ENCODE assay signal across 8 cellular contexts in genomic region chr7:51141451-51141971, GRCh38.
DNase-seq lines count a peak whose midpoint lies in the region; FAIRE-seq and TF ChIP-seq lines count a peak whose summit lies in the region.

No MANE protein-coding gene starts in this region.

- H3K4me1 ChIP-seq in mesenchymal stem cell (ENCODE audit: control insufficient read depth, insufficient read depth, low read depth, low read length): peaks cover 1% of the 10 kb centered on the region
- peaks cover 37% of the 10 kb centered on the region for H3K4me1 ChIP-seq in suprapubic skin

- H3K4me2 ChIP-seq in mesenchymal stem cell (ENCODE audit: low read length, poor library complexity, severe bottlenecking): no peak overlapping the region

- H3K36me3 ChIP-seq in mesenchymal stem cell (ENCODE audit: control insufficient read depth in 1 of 2, insufficient read depth in 2 of 2, low read depth in 1 of 2, low read length in 2 of 2) (no peaks in the 10 kb centered on the region), suprapubic skin (no peaks in the 10 kb centered on the region)

- H2BK5ac ChIP-seq in mesenchymal stem cell (ENCODE audit: low read depth, low read length, poor library complexity, severe bottlenecking): no peak overlapping the region

- DNase-seq in activated CD4-positive, alpha-beta T cell treated with anti-CD3 and anti-CD28 coated beads, Interleukin-2, amount 10 ng/mL, durations not matched to agents 24 days and 14 days: peak; percentile 69
- DNase-seq in activated CD4-positive, alpha-beta T cell treated with anti-CD3 and anti-CD28 coated beads, Interleukin-2, amount 50 U/mL, for 1 hour: no peak
- DNase-seq in NCI-H2227 treated with DMSO at 0.1 percent for 48 hours (lab: John Stamatoyannopoulos, UW) (peak; percentile 4), coronary artery (ENCODE audit: low spot score) (no peak), mesenchymal stem cell (peak; percentile 43), GM12892 (ENCODE audit: insufficient read length) (no peak), NK-92 (lab: John Stamatoyannopoulos, UW; ENCODE audit: unreplicated experiment) (no peak), suprapubic skin (ENCODE audit: low spot score in 2 of 2) (no peak)

- H3K27ac ChIP-seq in coronary artery (peak overlapping the region in 1 of 2 donors; percentile 35), mesenchymal stem cell (ENCODE audit: low read length, poor library complexity, severe bottlenecking) (no peak overlapping the region), suprapubic skin (no peak overlapping the region)

- no peak overlapping the region for H3K9ac ChIP-seq in mesenchymal stem cell (ENCODE audit: low read length)

- peak; percentile 34 for TF ChIP-seq CTCF in coronary artery (IDR thresholded peaks at IDR 0.05)
- peak in 1 of 2 donors; percentile 21 for TF ChIP-seq CTCF in suprapubic skin (IDR thresholded peaks at IDR 0.05)

- no peak overlapping the region for H2BK15ac ChIP-seq in mesenchymal stem cell (ENCODE audit: low read depth, poor library complexity, severe bottlenecking)

- H4K91ac ChIP-seq in mesenchymal stem cell (ENCODE audit: low read length): no peak overlapping the region

- WGBS in mesenchymal stem cell: 21% methylated on average over 3 of the region's 4 CpGs
- WGBS in suprapubic skin: 20% methylated on average over 4 of the region's 4 CpGs

- no peaks in the 10 kb centered on the region for H3K36me3 Mint-ChIP-seq in activated CD4-positive, alpha-beta T cell treated with anti-CD3 and anti-CD28 coated beads, Interleukin-2, amount 10 ng/mL, durations not matched to agents 24 days and 14 days (ENCODE audit: low read depth)

- H3K18ac ChIP-seq in mesenchymal stem cell (ENCODE audit: low read depth in 1 of 2, low read length in 2 of 2): no peak overlapping the region

- peaks cover 4 to 19% of the 10 kb centered on the region in 2 experiments for H3K27me3 ChIP-seq in mesenchymal stem cell (ENCODE audit: control insufficient read depth in 1 of 2, insufficient read depth in 1 of 2, low read length in 2 of 2)
- no peaks in the 10 kb centered on the region for H3K27me3 ChIP-seq in suprapubic skin

- H2BK120ac ChIP-seq in mesenchymal stem cell (ENCODE audit: low read depth, low read length): no peak overlapping the region

- no peaks in the 10 kb centered on the region for H3K9me3 Mint-ChIP-seq in activated CD4-positive, alpha-beta T cell treated with anti-CD3 and anti-CD28 coated beads, Interleukin-2, amount 10 ng/mL, durations not matched to agents 24 days and 14 days

- TF ChIP-seq EP300 in suprapubic skin (IDR thresholded peaks at IDR 0.05): no peak

- intact Hi-C loops in activated CD4-positive, alpha-beta T cell treated with anti-CD3 and anti-CD28 coated beads, Interleukin-2, amount 10 ng/mL, durations not matched to agents 24 days and 14 days (cut with micrococcal nuclease): loop anchor here (5.0 kb wide), 3 partner anchors 444 to 674 kb away; no protein-coding TSS in a partner anchor

- H3K14ac ChIP-seq in mesenchymal stem cell (ENCODE audit: low read length in 2 of 2): no peak overlapping the region

- H4K8ac ChIP-seq in mesenchymal stem cell (ENCODE audit: low read length): no peak overlapping the region

- no peak for TF ChIP-seq POLR2A in GM12892 (IDR thresholded peaks at IDR 0.05; ENCODE audit: low read depth, low read length)
- TF ChIP-seq POLR2A in suprapubic skin (IDR thresholded peaks at IDR 0.05): no peak

- H3K27ac Mint-ChIP-seq in activated CD4-positive, alpha-beta T cell treated with anti-CD3 and anti-CD28 coated beads, Interleukin-2, amount 10 ng/mL, durations not matched to agents 24 days and 14 days: no peak overlapping the region

- H2AK5ac ChIP-seq in mesenchymal stem cell (ENCODE audit: low read length, severe bottlenecking): peak overlapping the region; percentile 58

- H3K4me3 Mint-ChIP-seq in activated CD4-positive, alpha-beta T cell treated with anti-CD3 and anti-CD28 coated beads, Interleukin-2, amount 10 ng/mL, durations not matched to agents 24 days and 14 days: no peak overlapping the region

- no peaks in the 10 kb centered on the region for H3K79me1 ChIP-seq in mesenchymal stem cell (replicated peaks; ENCODE audit: low read length, poor library complexity, severe bottlenecking)

- H3K9me3 ChIP-seq in mesenchymal stem cell (ENCODE audit: control insufficient read depth, low read length) (peaks cover 7% of the 10 kb centered on the region), suprapubic skin (no peaks in the 10 kb centered on the region)

- no peak overlapping the region for H3K4ac ChIP-seq in mesenchymal stem cell (ENCODE audit: low read depth in 1 of 2, low read length in 2 of 2)

- peaks cover 12% of the 10 kb centered on the region for H3K27me3 Mint-ChIP-seq in activated CD4-positive, alpha-beta T cell treated with anti-CD3 and anti-CD28 coated beads, Interleukin-2, amount 10 ng/mL, durations not matched to agents 24 days and 14 days

- FAIRE-seq in GM12892 (lab: Jason Lieb, UNC): no peak

- peaks cover 17% of the 10 kb centered on the region for H3K4me1 Mint-ChIP-seq in activated CD4-positive, alpha-beta T cell treated with anti-CD3 and anti-CD28 coated beads, Interleukin-2, amount 10 ng/mL, durations not matched to agents 24 days and 14 days

- H2AFZ ChIP-seq in mesenchymal stem cell (ENCODE audit: low read depth, low read length): no peak overlapping the region

- no peak overlapping the region for H3K4me3 ChIP-seq in coronary artery
- no peak overlapping the region for H3K4me3 ChIP-seq in mesenchymal stem cell (ENCODE audit: insufficient read depth in 1 of 2, low read depth in 1 of 2, low read length in 2 of 2)
- no peak overlapping the region for H3K4me3 ChIP-seq in suprapubic skin

- no peak overlapping the region for H2BK12ac ChIP-seq in mesenchymal stem cell (ENCODE audit: low read length in 2 of 2)

- H3K23ac ChIP-seq in mesenchymal stem cell (ENCODE audit: low read length in 2 of 2): no peak overlapping the region

Comparison
In these comparisons a context has a peak if more than half of its experiments do, and no peak if none do; other contexts are left out.
1. DNase-seq: peak in activated CD4-positive, alpha-beta T cell treated with anti-CD3 and anti-CD28 coated beads, Interleukin-2, amount 10 ng/mL, durations not matched to agents 24 days and 14 days (single experiment), NCI-H2227 treated with DMSO at 0.1 percent for 48 hours (single experiment) and mesenchymal stem cell (single experiment); none in activated CD4-positive, alpha-beta T cell treated with anti-CD3 and anti-CD28 coated beads, Interleukin-2, amount 50 U/mL, for 1 hour (single experiment), coronary artery (single experiment), GM12892 (single experiment), NK-92 (single experiment) and suprapubic skin (0 of 2).